In the genomic region with DNA sequence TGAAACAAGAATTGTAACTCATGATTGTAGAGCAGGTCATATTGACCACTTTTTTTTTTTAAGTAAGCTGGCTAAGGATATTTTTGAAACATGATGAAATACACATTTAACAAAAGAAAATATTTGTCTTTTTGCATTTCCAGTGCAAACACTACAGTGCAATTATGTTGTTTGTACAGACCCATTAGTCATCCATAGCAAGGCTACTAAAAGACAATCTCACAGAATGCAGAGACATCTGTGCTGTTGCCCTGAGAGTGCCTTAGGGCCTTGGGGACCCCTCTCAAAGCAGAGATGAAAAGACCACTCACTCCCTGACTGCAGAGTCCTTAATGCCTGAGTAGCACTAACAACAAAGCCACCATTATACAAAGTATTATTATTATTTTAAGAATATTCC, we compare ENCODE assay signal across 12 cellular contexts.
A peak's percentile ranks its signal among the peaks of the same experiment; 100 is the strongest.
DNase-seq lines count a peak whose midpoint lies in the region; ATAC-seq and TF ChIP-seq lines count a peak whose summit lies in the region.
"Had no signal": no experiment of that assay in that cellular context is flagged by ENCODE, and none has a peak within 500 bp of the region (broad histone marks: within the 10 kb centered on the region; RNA-seq: fewer than 3 reads in every experiment).

No MANE protein-coding gene starts in this region.

- H3K4me1 ChIP-seq in mucosa of descending colon (ENCODE audit: low read depth), result no peaks in the 10 kb centered on the region

- H3K27ac Mint-ChIP-seq in T-helper 2 cell treated with Interferon-gamma antibody and Interleukin-4, amounts not matched to agents 5 μg/mL and 100 μg/mL, for 36 hours, result no peak overlapping the region
- H3K27ac Mint-ChIP-seq: CD4-positive, alpha-beta memory T cell had no signal

- no peaks in the 10 kb centered on the region for H3K9me3 Mint-ChIP-seq in T-helper 2 cell treated with Interferon-gamma antibody and Interleukin-4, amounts not matched to agents 5 μg/mL and 100 μg/mL, for 36 hours
- H3K9me3 Mint-ChIP-seq: CD4-positive, alpha-beta memory T cell had no signal

- ATAC-seq in mucosa of descending colon (peak; percentile 43), HG03442 (IDR thresholded peaks at IDR 0.05; ENCODE audit: unreplicated experiment) (no peak), HG03457 (IDR thresholded peaks at IDR 0.05; ENCODE audit: unreplicated experiment) (no peak)

- H3K36me3 Mint-ChIP-seq in T-helper 2 cell treated with Interferon-gamma antibody and Interleukin-4, amounts not matched to agents 5 μg/mL and 100 μg/mL, for 36 hours (ENCODE audit: low read depth), result no peaks in the 10 kb centered on the region
- H3K36me3 Mint-ChIP-seq: CD4-positive, alpha-beta memory T cell had no signal

- H3K27me3 Mint-ChIP-seq in T-helper 2 cell treated with Interferon-gamma antibody and Interleukin-4, amounts not matched to agents 5 μg/mL and 100 μg/mL, for 36 hours (ENCODE audit: low read depth), result no peaks in the 10 kb centered on the region

- H3K4me1 Mint-ChIP-seq in T-helper 2 cell treated with Interferon-gamma antibody and Interleukin-4, amounts not matched to agents 5 μg/mL and 100 μg/mL, for 36 hours (ENCODE audit: low read depth), result no peaks in the 10 kb centered on the region
- H3K4me1 Mint-ChIP-seq: CD4-positive, alpha-beta memory T cell had no signal

- intact Hi-C loops in mucosa of descending colon (cut with DNase I, micrococcal nuclease), result no loop called here

- no peak overlapping the region for H3K4me3 ChIP-seq in mucosa of descending colon
- H3K4me3 ChIP-seq: skin epidermis had no signal

- no peaks in the 10 kb centered on the region for H3K36me3 ChIP-seq in mucosa of descending colon (ENCODE audit: low read depth)

- TF ChIP-seq CTCF in mucosa of descending colon (IDR thresholded peaks at IDR 0.05), result no peak

- H3K4me3 Mint-ChIP-seq in T-helper 2 cell treated with Interferon-gamma antibody and Interleukin-4, amounts not matched to agents 5 μg/mL and 100 μg/mL, for 36 hours, result no peak overlapping the region
- H3K4me3 Mint-ChIP-seq: CD4-positive, alpha-beta memory T cell had no signal

- no peaks in the 10 kb centered on the region for H3K9me3 ChIP-seq in mucosa of descending colon

- DNase-seq in HuH-7.5 (ENCODE audit: low spot score) (peak; percentile 25), NCI-H2029 treated with DMSO at 0.1 percent for 48 hours (lab: John Stamatoyannopoulos, UW) (peak; percentile 84), RPMI7951 (ENCODE audit: low read depth) (peak; percentile 11), mucosa of descending colon (no peak)
- DNase-seq in T-helper 2 cell treated with Interferon-gamma antibody and Interleukin-4, amounts not matched to agents 5 μg/mL and 100 μg/mL, for 36 hours (ENCODE audit: low spot score), result no peak
- DNase-seq: activated T-cell treated with anti-CD3 and anti-CD28 coated beads for 4 hours; CD4-positive, alpha-beta memory T cell; cortex of kidney; mesendoderm had no signal

Comparison
In these comparisons a context has a peak if more than half of its experiments do, and no peak if none do; other contexts are left out.
1. DNase-seq: peak in HuH-7.5 (single experiment), NCI-H2029 treated with DMSO at 0.1 percent for 48 hours (single experiment) and RPMI7951 (single experiment); none in mucosa of descending colon (0 of 3) and T-helper 2 cell treated with Interferon-gamma antibody and Interleukin-4, amounts not matched to agents 5 μg/mL and 100 μg/mL, for 36 hours (single experiment).